ENCODE assay signal across 35 cellular contexts in the genomic region with DNA sequence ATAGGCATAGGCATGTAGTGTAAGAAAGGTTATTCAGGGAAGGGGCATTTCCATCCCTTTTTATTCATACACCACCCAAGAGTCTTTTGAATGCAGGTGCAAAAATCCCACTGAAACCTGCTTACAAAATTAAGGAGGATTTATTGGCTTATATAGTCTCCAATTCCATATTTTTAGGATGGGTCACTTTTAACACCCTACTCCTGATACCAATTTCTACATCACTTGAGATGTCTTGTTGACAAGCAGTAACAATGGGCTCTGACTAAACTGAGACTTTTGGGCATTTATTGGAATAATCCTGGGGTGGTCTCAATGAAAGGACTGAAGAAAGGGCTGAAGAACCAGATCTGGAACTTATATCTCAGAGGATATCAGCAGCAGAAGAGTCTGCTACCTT.
"Had no signal": no experiment of that assay in that cellular context is flagged by ENCODE, and none has a peak within 500 bp of the region (broad histone marks: within the 10 kb centered on the region; RNA-seq: fewer than 3 reads in every experiment).

No MANE protein-coding gene starts in this region.

- DNase-seq: Karpas-422, Kasumi-1, MG63, MM.1S, MV-4-11, NCI-H1048, NCI-H1092, NCI-H1092 treated with DMSO at 0.1 percent for 48 hours, NCI-H1105, NCI-H1105 treated with DMSO at 0.1 percent for 48 hours, NCI-H1417, NCI-H1417 treated with DMSO at 0.1 percent for 48 hours, NCI-H1436, NCI-H1436 treated with DMSO at 0.1 percent for 48 hours, NCI-H146, NCI-H1694, NCI-H1694 treated with DMSO at 0.1 percent for 48 hours, NCI-H187, NCI-H187 treated with DMSO at 0.1 percent for 48 hours, NCI-H1930, NCI-H2029, NCI-H2029 treated with DMSO at 0.1 percent for 48 hours, NCI-H2081, NCI-H2081 treated with DMSO at 0.1 percent for 48 hours, NCI-H2107, NCI-H2171, NCI-H2171 treated with DMSO at 0.1 percent for 48 hours, NCI-H2227 treated with DMSO at 0.1 percent for 48 hours, NCI-H226, NCI-H345, NCI-H446, NCI-H446 treated with DMSO at 0.1 percent for 48 hours, NCI-H510A, NCI-H510A treated with DMSO at 0.1 percent for 48 hours, NCI-H524 had no signal

- H3K9me3 ChIP-seq: MG63 had no signal

- H3K36me3 ChIP-seq: MG63 had no signal

- H3K27me3 ChIP-seq: MG63 had no signal

- H3K4me3 ChIP-seq: MG63 had no signal
